In the genomic region with DNA sequence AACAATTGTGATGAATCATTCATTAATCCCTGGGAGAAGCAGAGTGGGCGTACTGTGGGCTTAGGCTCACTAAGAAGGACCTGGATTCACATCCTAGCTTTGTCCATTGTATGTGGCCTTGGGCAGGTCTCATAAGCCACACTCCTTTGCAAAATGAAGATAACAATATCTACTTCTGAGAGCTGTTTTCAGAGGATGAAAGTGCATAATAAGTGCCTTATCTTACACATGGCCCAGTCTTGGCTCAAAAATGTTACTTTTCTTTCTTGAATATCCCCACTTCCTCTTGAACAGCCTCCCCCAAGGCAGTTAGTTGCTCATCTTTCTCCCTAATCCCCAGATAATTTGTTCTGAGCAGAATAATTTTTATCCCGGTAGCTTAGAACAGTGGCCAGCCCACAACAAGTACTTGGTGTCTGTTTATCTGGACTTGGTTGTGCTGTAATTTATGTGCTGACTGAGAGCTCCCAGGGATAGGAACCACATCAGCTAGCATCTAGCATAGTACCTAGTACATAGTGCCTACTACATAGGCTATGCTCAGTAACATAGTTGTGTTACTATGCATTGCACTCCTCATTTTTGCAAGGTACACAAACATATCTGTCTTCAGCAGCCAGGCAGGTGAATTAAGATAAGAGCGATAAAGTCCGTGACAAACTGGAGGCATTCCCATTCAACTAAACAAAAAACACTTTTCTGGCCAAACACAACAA, we compare ENCODE assay signal across 1 cellular context.
TF ChIP-seq lines count a peak whose summit lies in the region.

No MANE protein-coding gene starts in this region.

TF ChIP-seq in IMR-90, 13 proteins besides CTCF, POLR2A, EP300 and RAD21:
- TF ChIP-seq MAFK (IDR thresholded peaks at IDR 0.05; ENCODE audit: low read depth, low read length) (no peak), SMC3 (IDR thresholded peaks at IDR 0.05; ENCODE audit: low read depth, low read length) (no peak), MAZ (IDR thresholded peaks at IDR 0.05; ENCODE audit: borderline replicate concordance, low read depth, low read length) (no peak), NFE2L2 (IDR thresholded peaks at IDR 0.05; ENCODE audit: low read depth, low read length) (no peak), CHD1 (IDR thresholded peaks at IDR 0.05; ENCODE audit: low read depth, low read length) (no peak), RFX5 (IDR thresholded peaks at IDR 0.05; ENCODE audit: low read depth, low read length) (no peak), RCOR1 (IDR thresholded peaks at IDR 0.05; ENCODE audit: insufficient replicate concordance, low read length) (no peak), MXI1 (IDR thresholded peaks at IDR 0.05; ENCODE audit: borderline replicate concordance, low read depth, low read length) (no peak), FOS (IDR thresholded peaks at IDR 0.05; ENCODE audit: low read depth, low read length) (no peak), CEBPB (IDR thresholded peaks at IDR 0.05; ENCODE audit: low read depth, low read length) (no peak), BHLHE40 (IDR thresholded peaks at IDR 0.05; ENCODE audit: low read depth, low read length) (no peak)
- TF ChIP-seq, protein P1, sequence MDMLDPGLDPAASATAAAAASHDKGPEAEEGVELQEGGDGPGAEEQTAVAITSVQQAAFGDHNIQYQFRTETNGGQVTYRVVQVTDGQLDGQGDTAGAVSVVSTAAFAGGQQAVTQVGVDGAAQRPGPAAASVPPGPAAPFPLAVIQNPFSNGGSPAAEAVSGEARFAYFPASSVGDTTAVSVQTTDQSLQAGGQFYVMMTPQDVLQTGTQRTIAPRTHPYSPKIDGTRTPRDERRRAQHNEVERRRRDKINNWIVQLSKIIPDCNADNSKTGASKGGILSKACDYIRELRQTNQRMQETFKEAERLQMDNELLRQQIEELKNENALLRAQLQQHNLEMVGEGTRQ (IDR thresholded peaks at IDR 0.05; ENCODE audit: low read depth, low read length), result no peak
- TF ChIP-seq, protein P2, sequence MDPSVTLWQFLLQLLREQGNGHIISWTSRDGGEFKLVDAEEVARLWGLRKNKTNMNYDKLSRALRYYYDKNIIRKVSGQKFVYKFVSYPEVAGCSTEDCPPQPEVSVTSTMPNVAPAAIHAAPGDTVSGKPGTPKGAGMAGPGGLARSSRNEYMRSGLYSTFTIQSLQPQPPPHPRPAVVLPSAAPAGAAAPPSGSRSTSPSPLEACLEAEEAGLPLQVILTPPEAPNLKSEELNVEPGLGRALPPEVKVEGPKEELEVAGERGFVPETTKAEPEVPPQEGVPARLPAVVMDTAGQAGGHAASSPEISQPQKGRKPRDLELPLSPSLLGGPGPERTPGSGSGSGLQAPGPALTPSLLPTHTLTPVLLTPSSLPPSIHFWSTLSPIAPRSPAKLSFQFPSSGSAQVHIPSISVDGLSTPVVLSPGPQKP (IDR thresholded peaks at IDR 0.05; ENCODE audit: borderline replicate concordance, low read depth, low read length), result no peak
TF ChIP-seq in IMR-90: peak in this region for 0.
